In genomic region chr2:38462121-38462634, GRCh38 we compare ENCODE assay signal across 8 cellular contexts.
DNase-seq lines count a peak whose midpoint lies in the region; ATAC-seq and TF ChIP-seq lines count a peak whose summit lies in the region.

No MANE protein-coding gene starts in this region.

- H3K36me3 ChIP-seq in SK-N-SH (replicated peaks in 1 of 2; ENCODE audit: control insufficient read depth in 1 of 2, insufficient read depth in 2 of 2, low read length in 1 of 2), result no peaks in the 10 kb centered on the region
- H3K36me3 ChIP-seq in fibroblast of lung (ENCODE audit: control insufficient read depth, insufficient read depth, low read length), result no peaks in the 10 kb centered on the region

- H3K4me2 ChIP-seq in SK-N-SH (no peak overlapping the region), fibroblast of lung (ENCODE audit: extremely low read depth, insufficient read depth, low read length) (no peak overlapping the region)

- H3K4me3 ChIP-seq in SK-N-SH (ENCODE audit: low read depth in 2 of 2, low read length in 1 of 2), result no peak overlapping the region
- no peak overlapping the region for H3K4me3 ChIP-seq in fibroblast of lung (replicated peaks in 1 of 4; ENCODE audit: control extremely low read depth in 1 of 4, insufficient read depth in 1 of 4, low read depth in 3 of 4, low read length in 4 of 4)

- TF ChIP-seq RAD21 in SK-N-SH (IDR thresholded peaks at IDR 0.05; ENCODE audit: low read length), result no peak

- no peaks in the 10 kb centered on the region for H3K79me2 ChIP-seq in SK-N-SH (ENCODE audit: insufficient read depth)
- no peaks in the 10 kb centered on the region for H3K79me2 ChIP-seq in fibroblast of lung (ENCODE audit: control insufficient read depth, insufficient read depth, low read length)

- H4K20me1 ChIP-seq in SK-N-SH (ENCODE audit: insufficient read depth) (no peaks in the 10 kb centered on the region), fibroblast of lung (ENCODE audit: control insufficient read depth, extremely low read depth, insufficient read depth, low read length) (no peaks in the 10 kb centered on the region)

- ATAC-seq in HG03439 (IDR thresholded peaks at IDR 0.05; ENCODE audit: unreplicated experiment) (no peak), sciatic nerve (no peak), HG03280 (IDR thresholded peaks at IDR 0.05; ENCODE audit: unreplicated experiment) (no peak)

- H3K9ac ChIP-seq in SK-N-SH (no peak overlapping the region), fibroblast of lung (ENCODE audit: insufficient read depth, low read length) (no peak overlapping the region)

- H3F3A ChIP-seq in SK-N-SH (replicated peaks; ENCODE audit: insufficient read depth), result no peaks in the 10 kb centered on the region

- 68% methylated on average over 6 of the region's 7 CpGs for WGBS in SK-N-SH (ENCODE audit: low lambda C conversion rate)

- no peaks in the 10 kb centered on the region for H3K27me3 ChIP-seq in SK-N-SH (ENCODE audit: insufficient read depth)
- peaks cover 23% of the 10 kb centered on the region for H3K27me3 ChIP-seq in fibroblast of lung (ENCODE audit: control insufficient read depth, insufficient read depth, low read length)

- no peaks in the 10 kb centered on the region for H3K9me2 ChIP-seq in SK-N-SH

- no peak overlapping the region for H3K27ac Mint-ChIP-seq in HFFc6

- no peaks in the 10 kb centered on the region for H3K36me3 Mint-ChIP-seq in HFFc6 (ENCODE audit: low read depth)

- no peak overlapping the region for H3K27ac ChIP-seq in SK-N-SH (ENCODE audit: low read depth in 2 of 2, low read length in 1 of 2)
- no peak overlapping the region for H3K27ac ChIP-seq in fibroblast of lung (ENCODE audit: insufficient read depth, low read length)

- DNase-seq in HFFc6, result peak; percentile 80
- no peak for DNase-seq in SK-N-SH
- peak; percentile 90 to 98 for DNase-seq in fibroblast of lung (ENCODE audit: low read depth in 2 of 2)
- DNase-seq in stimulated activated CD4-positive, alpha-beta T cell treated with anti-CD3 and anti-CD28 coated beads, Interleukin-2, amount 100 ng/mL, for 48 hours, result peak; percentile 31 to 48
- DNase-seq in sciatic nerve (ENCODE audit: low spot score), result no peak
- DNase-seq in NCI-H82 treated with DMSO at 0.1 percent for 48 hours (lab: John Stamatoyannopoulos, UW; ENCODE audit: unreplicated experiment), result no peak

- CTCF ChIA-PET in SK-N-SH (lab: Yijun Ruan, JAX), result interaction anchor here (1.8 kb wide), 1 partner anchor 22 kb away, joined by 7 read pairs; no protein-coding TSS in a partner anchor

- H2AFZ ChIP-seq in SK-N-SH (ENCODE audit: low read depth) (no peak overlapping the region), fibroblast of lung (ENCODE audit: low read length) (no peak overlapping the region)

- TF ChIP-seq CTCF in HFFc6 (IDR thresholded peaks at IDR 0.05), result no peak
- TF ChIP-seq CTCF in SK-N-SH (IDR thresholded peaks at IDR 0.05), result no peak
- no peak for TF ChIP-seq CTCF in fibroblast of lung (conservative IDR thresholded peaks at IDR 0.05 in 1 of 2, IDR thresholded peaks at IDR 0.05 in 1 of 2; ENCODE audit: low read depth in 1 of 2, low read length in 2 of 2)

- H3K27me3 Mint-ChIP-seq in HFFc6 (ENCODE audit: insufficient read depth), result peaks cover 28% of the 10 kb centered on the region

- intact Hi-C loops in sciatic nerve (cut with DNase I), result no loop called here

- no peak overlapping the region for H3K4me3 Mint-ChIP-seq in HFFc6

- peak in 1 of 2 experiments; percentile 60; a peak in 1 of 4 replicates for TF ChIP-seq EP300 in SK-N-SH (IDR thresholded peaks at IDR 0.05; ENCODE audit: borderline replicate concordance in 1 of 2, low read depth in 1 of 2, low read length in 1 of 2)

- H3K4me1 Mint-ChIP-seq in HFFc6 (ENCODE audit: low read depth), result peaks cover 7% of the 10 kb centered on the region

- no peaks in the 10 kb centered on the region for H3K9me3 Mint-ChIP-seq in HFFc6

- POLR2A ChIA-PET in SK-N-SH (lab: Yijun Ruan, JAX), result no interaction called here

- H3K4me1 ChIP-seq in SK-N-SH (ENCODE audit: control insufficient read depth in 1 of 2, insufficient read depth in 2 of 2, low read depth in 1 of 2, low read length in 1 of 2) (peaks cover 0 to 13% of the 10 kb centered on the region in 2 experiments; a peak in 2 of 4 replicates), fibroblast of lung (ENCODE audit: control insufficient read depth, extremely low read depth, insufficient read depth, low read length) (no peaks in the 10 kb centered on the region)

- H3K9me3 ChIP-seq in SK-N-SH (no peaks in the 10 kb centered on the region), fibroblast of lung (ENCODE audit: control insufficient read depth, insufficient read depth, low read depth, low read length) (no peaks in the 10 kb centered on the region)

TF ChIP-seq in SK-N-SH, 30 proteins besides CTCF, POLR2A, EP300 and RAD21 (continues in another document):
- TF ChIP-seq MXI1 (IDR thresholded peaks at IDR 0.05; ENCODE audit: low read depth, low read length), result no peak
- TF ChIP-seq ZBTB33 (IDR thresholded peaks at IDR 0.05; ENCODE audit: borderline replicate concordance, low read depth), result no peak
- no peak for TF ChIP-seq GATA2 (CRISPR knock-in tag; IDR thresholded peaks at IDR 0.05)
- peak; percentile 84 for TF ChIP-seq TCF12 (IDR thresholded peaks at IDR 0.05)
- peak; percentile 92 for TF ChIP-seq JUND (IDR thresholded peaks at IDR 0.05)
- TF ChIP-seq SIN3A (IDR thresholded peaks at IDR 0.05; ENCODE audit: borderline replicate concordance, low read depth, low read length), result no peak
- no peak for TF ChIP-seq FOXJ3 (CRISPR knock-in tag; IDR thresholded peaks at IDR 0.05)
- TF ChIP-seq NFIC (IDR thresholded peaks at IDR 0.05; ENCODE audit: borderline replicate concordance), result peak; percentile 90
- TF ChIP-seq USF2 (IDR thresholded peaks at IDR 0.05; ENCODE audit: borderline replicate concordance, low read depth, low read length), result no peak
- no peak for TF ChIP-seq YY1 (IDR thresholded peaks at IDR 0.05; ENCODE audit: low read depth)
- TF ChIP-seq POLR2AphosphoS5 (IDR thresholded peaks at IDR 0.05; ENCODE audit: low read depth, low read length), result no peak
- no peak for TF ChIP-seq GABPA (IDR thresholded peaks at IDR 0.05; ENCODE audit: low read depth)
- TF ChIP-seq FOSL2 (IDR thresholded peaks at IDR 0.05; ENCODE audit: borderline replicate concordance, low read depth), result peak; percentile 93
- TF ChIP-seq MAX (IDR thresholded peaks at IDR 0.05; ENCODE audit: low read depth), result no peak; the same call in 1 of the 2 replicates
- peak; percentile 61; the same call in 1 of the 2 replicates for TF ChIP-seq RXRA (IDR thresholded peaks at IDR 0.05; ENCODE audit: borderline replicate concordance, low read depth)
- no peak for TF ChIP-seq REST (IDR thresholded peaks at IDR 0.05; ENCODE audit: low read depth, low read length)
- no peak for TF ChIP-seq FOXM1 (IDR thresholded peaks at IDR 0.05; ENCODE audit: low read depth)
- no peak for TF ChIP-seq RCOR1 (IDR thresholded peaks at IDR 0.05; ENCODE audit: low read length)
- no peak for TF ChIP-seq TAF1 (IDR thresholded peaks at IDR 0.05; ENCODE audit: borderline replicate concordance, low read depth, low read length)

Comparison
In these comparisons a context has a peak if more than half of its experiments do, and no peak if none do; other contexts are left out.
1. DNase-seq: peak in HFFc6 (single experiment), fibroblast of lung (2 of 2) and stimulated activated CD4-positive, alpha-beta T cell treated with anti-CD3 and anti-CD28 coated beads, Interleukin-2, amount 100 ng/mL, for 48 hours (2 of 2); none in SK-N-SH (single experiment), sciatic nerve (single experiment) and NCI-H82 treated with DMSO at 0.1 percent for 48 hours (single experiment).